In genomic region chr2:101003278-101003775, GRCh38 we compare ENCODE assay signal across 8 cellular contexts. TPM values are rescaled to one million over a fixed set of nuclear protein-coding genes. Genes with fewer than 3 reads are reported as not detected.
DNase-seq lines count a peak whose midpoint lies in the region; ATAC-seq and TF ChIP-seq lines count a peak whose summit lies in the region.

No MANE protein-coding gene starts in this region.

- DNase-seq in GM12865 (ENCODE audit: low read depth): no peak
- DNase-seq in SJSA1 (ENCODE audit: low read depth in 1 of 2, low spot score in 2 of 2): peak in 1 of 2 experiments; percentile 41
- no peak for DNase-seq in esophagus squamous epithelium (lab: John Stamatoyannopoulos, UW)
- DNase-seq in progenitor cell of endocrine pancreas (ENCODE audit: low spot score, unreplicated experiment): no peak
- DNase-seq in LoVo (ENCODE audit: low spot score): no peak
- no peak for DNase-seq in SHP77 treated with DMSO at 0.1 percent for 48 hours (lab: John Stamatoyannopoulos, UW)

- H3K27ac ChIP-seq in SJSA1 (peak overlapping the region; percentile 81; the same call in 1 of the 2 replicates), esophagus squamous epithelium (peak overlapping the region; percentile 89 to 97 (median 93))

- peak overlapping the region; percentile 78 for H3K4me3 ChIP-seq in GM12865 (ENCODE audit: low read depth, low read length)
- peak overlapping the region; percentile 77 for H3K4me3 ChIP-seq in SJSA1
- H3K4me3 ChIP-seq in esophagus squamous epithelium: peak overlapping the region; percentile 75 to 90 (median 84)

- TF ChIP-seq POLR2A in esophagus squamous epithelium (IDR thresholded peaks at IDR 0.05): no peak

- H3K27me3 Mint-ChIP-seq in progenitor cell of endocrine pancreas: no peaks in the 10 kb centered on the region

- TF ChIP-seq CTCF in GM12865 (IDR thresholded peaks at IDR 0.05; ENCODE audit: insufficient read depth, low read depth, low read length, missing control alignments) (no peak), esophagus squamous epithelium (IDR thresholded peaks at IDR 0.05) (no peak), progenitor cell of endocrine pancreas (IDR thresholded peaks at IDR 0.05; ENCODE audit: unreplicated experiment) (no peak)

- no peaks in the 10 kb centered on the region for H3K27me3 ChIP-seq in SJSA1 (replicated peaks)
- no peaks in the 10 kb centered on the region for H3K27me3 ChIP-seq in esophagus squamous epithelium

- ATAC-seq in HG03342 (IDR thresholded peaks at IDR 0.05; ENCODE audit: unreplicated experiment) (no peak), GM19395 (IDR thresholded peaks at IDR 0.05; ENCODE audit: unreplicated experiment) (no peak)

- peak overlapping the region; percentile 95 for H3K4me3 Mint-ChIP-seq in progenitor cell of endocrine pancreas (ENCODE audit: low read depth)

- peaks cover 41% of the 10 kb centered on the region for H3K36me3 Mint-ChIP-seq in progenitor cell of endocrine pancreas (ENCODE audit: insufficient read depth)

- H3K36me3 ChIP-seq in SJSA1 (peaks cover 61% of the 10 kb centered on the region), esophagus squamous epithelium (peaks cover 25 to 52% (median 35%) of the 10 kb centered on the region in 3 donors)

- no peaks in the 10 kb centered on the region for H3K9me3 Mint-ChIP-seq in progenitor cell of endocrine pancreas (ENCODE audit: low read depth)

- intact Hi-C loops in esophagus squamous epithelium (cut with DNase I): no loop called here

- H3K9me3 ChIP-seq in SJSA1 (replicated peaks): no peaks in the 10 kb centered on the region
- no peaks in the 10 kb centered on the region for H3K9me3 ChIP-seq in esophagus squamous epithelium

- H3K27ac Mint-ChIP-seq in progenitor cell of endocrine pancreas: peak overlapping the region; percentile 98

- H3K4me1 ChIP-seq in SJSA1 (replicated peaks) (peaks cover 14% of the 10 kb centered on the region), esophagus squamous epithelium (peaks cover 0 to 45% (median 29%) of the 10 kb centered on the region in 3 donors)

- peaks cover 26% of the 10 kb centered on the region for H3K4me1 Mint-ChIP-seq in progenitor cell of endocrine pancreas (ENCODE audit: low read depth)

- WGBS in esophagus squamous epithelium, 2 donors: 16 to 22% methylated on average over 12 of the region's 12 CpGs

RNA-seq across cellular contexts. Expression of gene RPL31, which starts 1.2 kb away (rescaled TPM):
- 667 and 913 TPM in 2 replicates for total RNA-seq in SJSA1 (2014; rRNA removed; shearing (Covaris generic))
- total RNA-seq in esophagus squamous epithelium: 1,000 to 10,000 TPM in 3 of 4 donors, 100 to 1,000 TPM in 1; 638 to 2,401 (median 1,440) TPM
- total RNA-seq in progenitor cell of endocrine pancreas: 1,632 and 1,719 TPM in 2 replicates
